ENCODE assay signal across 9 cellular contexts in the genomic region with DNA sequence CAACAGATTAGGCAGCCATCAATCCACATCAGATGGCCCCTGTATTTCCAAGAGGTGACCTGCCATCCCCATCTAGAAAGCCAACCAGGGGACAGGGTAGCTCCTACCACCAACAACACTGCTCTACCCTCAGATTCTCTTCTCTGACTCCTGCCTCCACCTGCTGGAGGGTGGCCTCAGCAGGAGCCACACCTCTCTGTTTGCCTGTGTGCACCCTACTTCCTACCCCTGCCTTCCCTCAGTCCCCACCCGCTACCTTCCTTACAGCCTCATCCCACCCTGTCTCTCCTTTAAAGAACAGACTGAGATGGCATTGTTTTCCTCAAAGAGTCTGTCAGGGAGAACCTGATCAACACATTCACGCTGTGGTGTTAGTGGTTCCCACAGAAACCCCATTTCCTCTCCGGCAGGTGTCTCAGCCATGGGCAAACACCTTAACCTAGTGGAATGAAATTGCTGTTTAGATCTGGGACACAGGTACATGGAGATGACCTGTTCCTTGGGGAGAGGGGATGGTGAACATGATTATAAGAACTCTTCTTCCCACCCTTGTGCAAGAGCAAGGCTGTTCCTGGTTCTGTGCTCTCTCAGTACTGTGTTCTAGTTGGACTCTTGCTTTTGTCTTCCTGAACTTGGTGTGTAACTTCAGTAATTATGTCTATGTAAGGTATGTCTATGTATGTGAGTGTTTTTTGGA. TPM values are rescaled to one million over a fixed set of nuclear protein-coding genes. Genes with fewer than 3 reads are reported as not detected.
DNase-seq lines count a peak whose midpoint lies in the region; ATAC-seq lines count a peak whose summit lies in the region.
"Had no signal": no experiment of that assay in that cellular context is flagged by ENCODE, and none has a peak within 500 bp of the region (broad histone marks: within the 10 kb centered on the region; RNA-seq: fewer than 3 reads in every experiment).

No MANE protein-coding gene starts in this region.

- H3K27ac ChIP-seq in epithelial cell of prostate, result peak overlapping the region; percentile 63
- H3K27ac ChIP-seq: HL-60 had no signal

- peak; percentile 31 for DNase-seq in activated naive CD4-positive, alpha-beta T cell treated with anti-CD3 and anti-CD28 coated beads for 36 hours
- DNase-seq in activated naive CD4-positive, alpha-beta T cell treated with Interleukin-2 at 50 U/mL for 16 hours, result no peak
- DNase-seq in SW480 (ENCODE audit: low spot score) (peak; percentile 57), epithelial cell of prostate (ENCODE audit: low read depth, low spot score) (no peak), cerebellar nuclear complex (lab: John Stamatoyannopoulos, UW) (no peak), AG08395 (ENCODE audit: low spot score) (no peak), foreskin melanocyte (no peak)
- no peak for DNase-seq in stimulated activated naive B cell treated with anti-CD40 and anti-IgM and Interleukin-4, amounts not matched to agents 10 μg/mL and 1 μg/mL and 100 μg/mL, for 72 hours

- no peaks in the 10 kb centered on the region for H3K27me3 Mint-ChIP-seq in activated naive CD4-positive, alpha-beta T cell treated with anti-CD3 and anti-CD28 coated beads for 36 hours (ENCODE audit: low read depth)
- H3K27me3 Mint-ChIP-seq in stimulated activated naive B cell treated with anti-CD40 and anti-IgM and Interleukin-4, amounts not matched to agents 10 μg/mL and 1 μg/mL and 100 μg/mL, for 72 hours, result no peaks in the 10 kb centered on the region

- H3K9me3 Mint-ChIP-seq in activated naive CD4-positive, alpha-beta T cell treated with anti-CD3 and anti-CD28 coated beads for 36 hours, result no peaks in the 10 kb centered on the region
- H3K9me3 Mint-ChIP-seq in stimulated activated naive B cell treated with anti-CD40 and anti-IgM and Interleukin-4, amounts not matched to agents 10 μg/mL and 1 μg/mL and 100 μg/mL, for 72 hours, result no peaks in the 10 kb centered on the region

- H3K4me3 Mint-ChIP-seq in activated naive CD4-positive, alpha-beta T cell treated with anti-CD3 and anti-CD28 coated beads for 36 hours, result peak overlapping the region; percentile 88
- H3K4me3 Mint-ChIP-seq in stimulated activated naive B cell treated with anti-CD40 and anti-IgM and Interleukin-4, amounts not matched to agents 10 μg/mL and 1 μg/mL and 100 μg/mL, for 72 hours, result peak overlapping the region; percentile 52 to 55

- CTCF ChIA-PET in activated naive CD4-positive, alpha-beta T cell treated with anti-CD3 and anti-CD28 coated beads for 36 hours (lab: Charles Lee), result interaction anchor here (0.9 kb wide), 1 partner anchor 113 kb away, joined by 3 read pairs; no protein-coding TSS in a partner anchor

- intact Hi-C loops in activated naive CD4-positive, alpha-beta T cell treated with anti-CD3 and anti-CD28 coated beads for 36 hours (cut with micrococcal nuclease), result loop anchor here (2.0 to 5.0 kb wide), 6 partner anchors 50 to 555 kb away; a partner anchor contains a TSS

- H3K36me3 Mint-ChIP-seq in activated naive CD4-positive, alpha-beta T cell treated with anti-CD3 and anti-CD28 coated beads for 36 hours (ENCODE audit: low read depth), result peaks cover 2% of the 10 kb centered on the region
- H3K36me3 Mint-ChIP-seq in stimulated activated naive B cell treated with anti-CD40 and anti-IgM and Interleukin-4, amounts not matched to agents 10 μg/mL and 1 μg/mL and 100 μg/mL, for 72 hours, result peaks cover 14 to 19% of the 10 kb centered on the region in 2 donors

- ATAC-seq in stimulated activated naive B cell treated with anti-CD40 and anti-IgM and Interleukin-4, amounts not matched to agents 10 μg/mL and 1 μg/mL and 100 μg/mL, for 72 hours (replicated peaks), result no peak

- peak overlapping the region; percentile 17 for H3K27ac Mint-ChIP-seq in activated naive CD4-positive, alpha-beta T cell treated with anti-CD3 and anti-CD28 coated beads for 36 hours
- H3K27ac Mint-ChIP-seq in stimulated activated naive B cell treated with anti-CD40 and anti-IgM and Interleukin-4, amounts not matched to agents 10 μg/mL and 1 μg/mL and 100 μg/mL, for 72 hours, result no peak overlapping the region

- H3K4me1 Mint-ChIP-seq in activated naive CD4-positive, alpha-beta T cell treated with anti-CD3 and anti-CD28 coated beads for 36 hours (ENCODE audit: low read depth), result peaks cover 49% of the 10 kb centered on the region
- H3K4me1 Mint-ChIP-seq in stimulated activated naive B cell treated with anti-CD40 and anti-IgM and Interleukin-4, amounts not matched to agents 10 μg/mL and 1 μg/mL and 100 μg/mL, for 72 hours, result peaks cover 27 to 50% of the 10 kb centered on the region in 2 donors

RNA-seq across cellular contexts. Expression of a gene that starts 1.8 kb away (rescaled TPM):
- 10 to 100 TPM; 63.6 to 66.6 TPM for total RNA-seq in activated naive CD4-positive, alpha-beta T cell treated with anti-CD3 and anti-CD28 coated beads for 36 hours

RNA-seq across cellular contexts. Expression of a gene that starts 50.6 kb away (rescaled TPM):
- 10 to 100 TPM; 19.6 to 20.0 TPM for total RNA-seq in activated naive CD4-positive, alpha-beta T cell treated with anti-CD3 and anti-CD28 coated beads for 36 hours

Comparison
In these comparisons a context has a peak if more than half of its experiments do, and no peak if none do; other contexts are left out.
1. DNase-seq: peak in activated naive CD4-positive, alpha-beta T cell treated with anti-CD3 and anti-CD28 coated beads for 36 hours (single experiment) and SW480 (single experiment); none in activated naive CD4-positive, alpha-beta T cell treated with Interleukin-2 at 50 U/mL for 16 hours (single experiment), epithelial cell of prostate (single experiment), stimulated activated naive B cell treated with anti-CD40 and anti-IgM and Interleukin-4, amounts not matched to agents 10 μg/mL and 1 μg/mL and 100 μg/mL, for 72 hours (single experiment), cerebellar nuclear complex (0 of 2), AG08395 (single experiment) and foreskin melanocyte (single experiment).